Comparison of ENCODE assay signal across 1 cellular context in the genomic region with DNA sequence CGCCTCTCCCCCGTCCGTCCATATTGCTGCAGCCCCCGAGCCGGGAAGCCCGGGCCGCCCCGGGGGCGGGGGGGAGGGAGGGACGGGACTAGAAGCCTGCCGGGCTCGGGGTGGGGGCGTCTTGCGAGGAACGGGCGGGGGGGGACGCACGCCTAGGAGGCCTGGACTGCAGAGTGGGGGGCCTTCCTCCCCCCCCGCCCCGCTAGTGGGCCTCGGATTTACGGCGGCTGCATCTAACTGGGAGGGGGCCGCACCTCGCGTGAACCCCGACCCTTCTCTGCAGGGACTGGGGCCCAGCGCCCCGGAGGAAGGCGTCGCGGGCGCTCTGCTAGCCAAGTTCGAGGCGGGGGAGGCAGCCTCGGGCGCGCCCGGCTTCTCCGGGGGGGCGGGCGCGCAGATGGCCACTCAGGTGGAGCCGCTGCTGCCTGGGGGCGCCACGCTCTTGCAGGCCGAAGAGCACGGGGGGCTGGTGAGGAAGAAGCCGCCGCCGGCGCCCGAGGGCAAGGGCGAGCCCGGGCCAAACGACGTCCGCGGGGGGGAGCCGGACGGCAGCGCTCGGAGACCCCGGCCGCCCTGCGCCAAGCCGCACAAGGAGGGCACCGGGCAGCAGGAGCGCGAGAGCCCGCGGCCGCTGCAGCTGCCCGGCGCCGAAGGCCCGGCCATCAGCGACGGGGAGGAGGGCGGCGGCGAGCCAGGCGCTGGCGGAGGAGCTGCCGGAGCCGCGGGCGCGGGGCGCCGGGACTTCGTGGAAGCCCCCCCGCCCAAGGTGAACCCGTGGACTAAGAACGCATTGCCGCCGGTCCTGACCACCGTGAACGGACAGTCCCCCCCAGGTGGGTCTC.
TF ChIP-seq lines count a peak whose summit lies in the region.

A gene (plus strand): TSS at position 17 of the 842 bp plus-strand sequence. CDS start 381 bp downstream, at position 398.

TF ChIP-seq in HepG2, 621 proteins besides CTCF, POLR2A, EP300 and RAD21 (continued from another document and continues in another):
- TF ChIP-seq, protein P1, sequence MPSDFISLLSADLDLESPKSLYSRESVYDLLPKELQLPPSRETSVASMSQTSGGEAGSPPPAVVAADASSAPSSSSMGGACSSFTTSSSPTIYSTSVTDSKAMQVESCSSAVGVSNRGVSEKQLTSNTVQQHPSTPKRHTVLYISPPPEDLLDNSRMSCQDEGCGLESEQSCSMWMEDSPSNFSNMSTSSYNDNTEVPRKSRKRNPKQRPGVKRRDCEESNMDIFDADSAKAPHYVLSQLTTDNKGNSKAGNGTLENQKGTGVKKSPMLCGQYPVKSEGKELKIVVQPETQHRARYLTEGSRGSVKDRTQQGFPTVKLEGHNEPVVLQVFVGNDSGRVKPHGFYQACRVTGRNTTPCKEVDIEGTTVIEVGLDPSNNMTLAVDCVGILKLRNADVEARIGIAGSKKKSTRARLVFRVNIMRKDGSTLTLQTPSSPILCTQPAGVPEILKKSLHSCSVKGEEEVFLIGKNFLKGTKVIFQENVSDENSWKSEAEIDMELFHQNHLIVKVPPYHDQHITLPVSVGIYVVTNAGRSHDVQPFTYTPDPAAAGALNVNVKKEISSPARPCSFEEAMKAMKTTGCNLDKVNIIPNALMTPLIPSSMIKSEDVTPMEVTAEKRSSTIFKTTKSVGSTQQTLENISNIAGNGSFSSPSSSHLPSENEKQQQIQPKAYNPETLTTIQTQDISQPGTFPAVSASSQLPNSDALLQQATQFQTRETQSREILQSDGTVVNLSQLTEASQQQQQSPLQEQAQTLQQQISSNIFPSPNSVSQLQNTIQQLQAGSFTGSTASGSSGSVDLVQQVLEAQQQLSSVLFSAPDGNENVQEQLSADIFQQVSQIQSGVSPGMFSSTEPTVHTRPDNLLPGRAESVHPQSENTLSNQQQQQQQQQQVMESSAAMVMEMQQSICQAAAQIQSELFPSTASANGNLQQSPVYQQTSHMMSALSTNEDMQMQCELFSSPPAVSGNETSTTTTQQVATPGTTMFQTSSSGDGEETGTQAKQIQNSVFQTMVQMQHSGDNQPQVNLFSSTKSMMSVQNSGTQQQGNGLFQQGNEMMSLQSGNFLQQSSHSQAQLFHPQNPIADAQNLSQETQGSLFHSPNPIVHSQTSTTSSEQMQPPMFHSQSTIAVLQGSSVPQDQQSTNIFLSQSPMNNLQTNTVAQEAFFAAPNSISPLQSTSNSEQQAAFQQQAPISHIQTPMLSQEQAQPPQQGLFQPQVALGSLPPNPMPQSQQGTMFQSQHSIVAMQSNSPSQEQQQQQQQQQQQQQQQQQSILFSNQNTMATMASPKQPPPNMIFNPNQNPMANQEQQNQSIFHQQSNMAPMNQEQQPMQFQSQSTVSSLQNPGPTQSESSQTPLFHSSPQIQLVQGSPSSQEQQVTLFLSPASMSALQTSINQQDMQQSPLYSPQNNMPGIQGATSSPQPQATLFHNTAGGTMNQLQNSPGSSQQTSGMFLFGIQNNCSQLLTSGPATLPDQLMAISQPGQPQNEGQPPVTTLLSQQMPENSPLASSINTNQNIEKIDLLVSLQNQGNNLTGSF (CRISPR knock-in tag; IDR thresholded peaks at IDR 0.05) = no peak
- TF ChIP-seq ZSCAN12 (CRISPR knock-in tag; IDR thresholded peaks at IDR 0.05) (no peak), ATF1 (CRISPR knock-in tag; IDR thresholded peaks at IDR 0.05) (no peak), CCDC6 (CRISPR knock-in tag; IDR thresholded peaks at IDR 0.05) (0 out of 2 replicates have a peak, but pooled peaks have one; percentile 5), ZBTB38 (CRISPR knock-in tag; IDR thresholded peaks at IDR 0.05) (no peak), ZNF879 (CRISPR knock-in tag; IDR thresholded peaks at IDR 0.05) (0 out of 2 replicates have a peak, but pooled peaks have one; percentile 17), MED8 (CRISPR knock-in tag; IDR thresholded peaks at IDR 0.05; ENCODE audit: insufficient replicate concordance) (no peak), WIZ (CRISPR knock-in tag; IDR thresholded peaks at IDR 0.05) (no peak), ZSCAN29 (CRISPR knock-in tag; conservative IDR thresholded peaks at IDR 0.05) (no peak), MBNL3 (CRISPR knock-in tag; conservative IDR thresholded peaks at IDR 0.05) (no peak), FOXJ3 (CRISPR knock-in tag; IDR thresholded peaks at IDR 0.05; ENCODE audit: borderline replicate concordance) (no peak), ZNF724P (CRISPR knock-in tag; IDR thresholded peaks at IDR 0.05; ENCODE audit: borderline replicate concordance) (0 out of 2 replicates have a peak, but pooled peaks have one; percentile 53), ZNF788 (CRISPR knock-in tag; IDR thresholded peaks at IDR 0.05; ENCODE audit: borderline replicate concordance) (no peak), ZNF547 (CRISPR knock-in tag; IDR thresholded peaks at IDR 0.05) (no peak), HOXA5 (CRISPR knock-in tag; IDR thresholded peaks at IDR 0.05) (no peak), ZNF709 (CRISPR knock-in tag; IDR thresholded peaks at IDR 0.05) (no peak), FOXA3 (CRISPR knock-in tag; IDR thresholded peaks at IDR 0.05) (no peak), KDM3A (CRISPR knock-in tag; IDR thresholded peaks at IDR 0.05; ENCODE audit: low read depth) (no peak), ESRRA (CRISPR knock-in tag; IDR thresholded peaks at IDR 0.05; ENCODE audit: low read depth) (no peak), ONECUT2 (CRISPR knock-in tag; IDR thresholded peaks at IDR 0.05) (no peak), ZNF263 (CRISPR knock-in tag; IDR thresholded peaks at IDR 0.05) (no peak; the same call in 1 of the 2 replicates), ZNF383 (CRISPR knock-in tag; IDR thresholded peaks at IDR 0.05; ENCODE audit: borderline replicate concordance) (no peak), NAIF1 (CRISPR knock-in tag; IDR thresholded peaks at IDR 0.05; ENCODE audit: borderline replicate concordance) (no peak), RELA (CRISPR knock-in tag; IDR thresholded peaks at IDR 0.05) (no peak), ZNF776 (CRISPR knock-in tag; IDR thresholded peaks at IDR 0.05) (no peak; the same call in 1 of the 2 replicates), FIP1L1 (IDR thresholded peaks at IDR 0.05; ENCODE audit: borderline replicate concordance, insufficient read depth, low read depth, low read length) (no peak), SRSF1 (optimal IDR thresholded peaks at IDR 0.05; ENCODE audit: low read depth, low read length) (peak; percentile 70), SMARCE1 (IDR thresholded peaks at IDR 0.05; ENCODE audit: borderline replicate concordance) (no peak), IRX3 (CRISPR knock-in tag; IDR thresholded peaks at IDR 0.05; ENCODE audit: borderline replicate concordance, low read depth) (no peak)
- TF ChIP-seq, protein P2, sequence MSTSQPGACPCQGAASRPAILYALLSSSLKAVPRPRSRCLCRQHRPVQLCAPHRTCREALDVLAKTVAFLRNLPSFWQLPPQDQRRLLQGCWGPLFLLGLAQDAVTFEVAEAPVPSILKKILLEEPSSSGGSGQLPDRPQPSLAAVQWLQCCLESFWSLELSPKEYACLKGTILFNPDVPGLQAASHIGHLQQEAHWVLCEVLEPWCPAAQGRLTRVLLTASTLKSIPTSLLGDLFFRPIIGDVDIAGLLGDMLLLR (CRISPR knock-in tag; IDR thresholded peaks at IDR 0.05) = no peak
- TF ChIP-seq, protein P3, sequence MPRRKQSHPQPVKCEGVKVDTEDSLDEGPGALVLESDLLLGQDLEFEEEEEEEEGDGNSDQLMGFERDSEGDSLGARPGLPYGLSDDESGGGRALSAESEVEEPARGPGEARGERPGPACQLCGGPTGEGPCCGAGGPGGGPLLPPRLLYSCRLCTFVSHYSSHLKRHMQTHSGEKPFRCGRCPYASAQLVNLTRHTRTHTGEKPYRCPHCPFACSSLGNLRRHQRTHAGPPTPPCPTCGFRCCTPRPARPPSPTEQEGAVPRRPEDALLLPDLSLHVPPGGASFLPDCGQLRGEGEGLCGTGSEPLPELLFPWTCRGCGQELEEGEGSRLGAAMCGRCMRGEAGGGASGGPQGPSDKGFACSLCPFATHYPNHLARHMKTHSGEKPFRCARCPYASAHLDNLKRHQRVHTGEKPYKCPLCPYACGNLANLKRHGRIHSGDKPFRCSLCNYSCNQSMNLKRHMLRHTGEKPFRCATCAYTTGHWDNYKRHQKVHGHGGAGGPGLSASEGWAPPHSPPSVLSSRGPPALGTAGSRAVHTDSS (CRISPR knock-in tag; conservative IDR thresholded peaks at IDR 0.05) = no peak
- TF ChIP-seq, protein P4, sequence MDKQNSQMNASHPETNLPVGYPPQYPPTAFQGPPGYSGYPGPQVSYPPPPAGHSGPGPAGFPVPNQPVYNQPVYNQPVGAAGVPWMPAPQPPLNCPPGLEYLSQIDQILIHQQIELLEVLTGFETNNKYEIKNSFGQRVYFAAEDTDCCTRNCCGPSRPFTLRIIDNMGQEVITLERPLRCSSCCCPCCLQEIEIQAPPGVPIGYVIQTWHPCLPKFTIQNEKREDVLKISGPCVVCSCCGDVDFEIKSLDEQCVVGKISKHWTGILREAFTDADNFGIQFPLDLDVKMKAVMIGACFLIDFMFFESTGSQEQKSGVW (CRISPR knock-in tag; IDR thresholded peaks at IDR 0.05; ENCODE audit: borderline replicate concordance) = no peak
- TF ChIP-seq, protein P5, sequence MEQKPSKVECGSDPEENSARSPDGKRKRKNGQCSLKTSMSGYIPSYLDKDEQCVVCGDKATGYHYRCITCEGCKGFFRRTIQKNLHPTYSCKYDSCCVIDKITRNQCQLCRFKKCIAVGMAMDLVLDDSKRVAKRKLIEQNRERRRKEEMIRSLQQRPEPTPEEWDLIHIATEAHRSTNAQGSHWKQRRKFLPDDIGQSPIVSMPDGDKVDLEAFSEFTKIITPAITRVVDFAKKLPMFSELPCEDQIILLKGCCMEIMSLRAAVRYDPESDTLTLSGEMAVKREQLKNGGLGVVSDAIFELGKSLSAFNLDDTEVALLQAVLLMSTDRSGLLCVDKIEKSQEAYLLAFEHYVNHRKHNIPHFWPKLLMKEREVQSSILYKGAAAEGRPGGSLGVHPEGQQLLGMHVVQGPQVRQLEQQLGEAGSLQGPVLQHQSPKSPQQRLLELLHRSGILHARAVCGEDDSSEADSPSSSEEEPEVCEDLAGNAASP (CRISPR knock-in tag; IDR thresholded peaks at IDR 0.05; ENCODE audit: borderline replicate concordance) = no peak; the same call in 1 of the 2 replicates
- TF ChIP-seq, protein P6, sequence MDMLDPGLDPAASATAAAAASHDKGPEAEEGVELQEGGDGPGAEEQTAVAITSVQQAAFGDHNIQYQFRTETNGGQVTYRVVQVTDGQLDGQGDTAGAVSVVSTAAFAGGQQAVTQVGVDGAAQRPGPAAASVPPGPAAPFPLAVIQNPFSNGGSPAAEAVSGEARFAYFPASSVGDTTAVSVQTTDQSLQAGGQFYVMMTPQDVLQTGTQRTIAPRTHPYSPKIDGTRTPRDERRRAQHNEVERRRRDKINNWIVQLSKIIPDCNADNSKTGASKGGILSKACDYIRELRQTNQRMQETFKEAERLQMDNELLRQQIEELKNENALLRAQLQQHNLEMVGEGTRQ (IDR thresholded peaks at IDR 0.05; ENCODE audit: low read depth, low read length) = no peak
- TF ChIP-seq, protein P6 (CRISPR knock-in tag; IDR thresholded peaks at IDR 0.05; ENCODE audit: borderline replicate concordance) = 0 out of 2 replicates have a peak, but pooled peaks have one; percentile 35
- TF ChIP-seq, protein P7, sequence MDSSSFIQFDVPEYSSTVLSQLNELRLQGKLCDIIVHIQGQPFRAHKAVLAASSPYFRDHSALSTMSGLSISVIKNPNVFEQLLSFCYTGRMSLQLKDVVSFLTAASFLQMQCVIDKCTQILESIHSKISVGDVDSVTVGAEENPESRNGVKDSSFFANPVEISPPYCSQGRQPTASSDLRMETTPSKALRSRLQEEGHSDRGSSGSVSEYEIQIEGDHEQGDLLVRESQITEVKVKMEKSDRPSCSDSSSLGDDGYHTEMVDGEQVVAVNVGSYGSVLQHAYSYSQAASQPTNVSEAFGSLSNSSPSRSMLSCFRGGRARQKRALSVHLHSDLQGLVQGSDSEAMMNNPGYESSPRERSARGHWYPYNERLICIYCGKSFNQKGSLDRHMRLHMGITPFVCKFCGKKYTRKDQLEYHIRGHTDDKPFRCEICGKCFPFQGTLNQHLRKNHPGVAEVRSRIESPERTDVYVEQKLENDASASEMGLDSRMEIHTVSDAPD (CRISPR knock-in tag; IDR thresholded peaks at IDR 0.05) = no peak
- TF ChIP-seq, protein P8, sequence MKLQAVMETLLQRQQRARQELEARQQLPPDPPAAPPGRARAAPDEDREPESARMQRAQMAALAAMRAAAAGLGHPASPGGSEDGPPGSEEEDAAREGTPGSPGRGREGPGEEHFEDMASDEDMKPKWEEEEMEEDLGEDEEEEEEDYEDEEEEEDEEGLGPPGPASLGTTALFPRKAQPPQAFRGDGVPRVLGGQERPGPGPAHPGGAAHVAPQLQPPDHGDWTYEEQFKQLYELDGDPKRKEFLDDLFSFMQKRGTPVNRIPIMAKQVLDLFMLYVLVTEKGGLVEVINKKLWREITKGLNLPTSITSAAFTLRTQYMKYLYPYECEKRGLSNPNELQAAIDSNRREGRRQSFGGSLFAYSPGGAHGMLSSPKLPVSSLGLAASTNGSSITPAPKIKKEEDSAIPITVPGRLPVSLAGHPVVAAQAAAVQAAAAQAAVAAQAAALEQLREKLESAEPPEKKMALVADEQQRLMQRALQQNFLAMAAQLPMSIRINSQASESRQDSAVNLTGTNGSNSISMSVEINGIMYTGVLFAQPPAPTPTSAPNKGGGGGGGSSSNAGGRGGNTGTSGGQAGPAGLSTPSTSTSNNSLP (IDR thresholded peaks at IDR 0.05; ENCODE audit: low read depth, low read length) = no peak
- TF ChIP-seq, protein P9, sequence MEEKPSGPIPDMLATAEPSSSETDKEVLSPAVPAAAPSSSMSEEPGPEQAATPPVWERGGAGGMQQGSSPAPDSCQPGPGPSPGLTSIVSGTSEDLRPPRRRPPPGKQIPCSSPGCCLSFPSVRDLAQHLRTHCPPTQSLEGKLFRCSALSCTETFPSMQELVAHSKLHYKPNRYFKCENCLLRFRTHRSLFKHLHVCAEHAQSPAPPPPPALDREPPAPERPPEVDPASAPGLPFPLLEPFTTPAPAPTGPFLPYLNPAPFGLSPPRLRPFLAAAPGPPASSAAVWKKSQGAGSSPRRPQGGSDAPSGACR (CRISPR knock-in tag; IDR thresholded peaks at IDR 0.05) = no peak
- TF ChIP-seq, protein P10, sequence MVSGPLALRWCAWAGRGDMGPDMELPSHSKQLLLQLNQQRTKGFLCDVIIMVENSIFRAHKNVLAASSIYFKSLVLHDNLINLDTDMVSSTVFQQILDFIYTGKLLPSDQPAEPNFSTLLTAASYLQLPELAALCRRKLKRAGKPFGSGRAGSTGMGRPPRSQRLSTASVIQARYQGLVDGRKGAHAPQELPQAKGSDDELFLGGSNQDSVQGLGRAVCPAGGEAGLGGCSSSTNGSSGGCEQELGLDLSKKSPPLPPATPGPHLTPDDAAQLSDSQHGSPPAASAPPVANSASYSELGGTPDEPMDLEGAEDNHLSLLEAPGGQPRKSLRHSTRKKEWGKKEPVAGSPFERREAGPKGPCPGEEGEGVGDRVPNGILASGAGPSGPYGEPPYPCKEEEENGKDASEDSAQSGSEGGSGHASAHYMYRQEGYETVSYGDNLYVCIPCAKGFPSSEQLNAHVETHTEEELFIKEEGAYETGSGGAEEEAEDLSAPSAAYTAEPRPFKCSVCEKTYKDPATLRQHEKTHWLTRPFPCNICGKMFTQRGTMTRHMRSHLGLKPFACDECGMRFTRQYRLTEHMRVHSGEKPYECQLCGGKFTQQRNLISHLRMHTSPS (CRISPR knock-in tag; IDR thresholded peaks at IDR 0.05; ENCODE audit: low read depth) = no peak
